1 cellular context compared by ENCODE assay signal in genomic region chr17:74369665-74370490, GRCh38.
TF ChIP-seq lines count a peak whose summit lies in the region.

No MANE protein-coding gene starts in this region.

TF ChIP-seq in HEK293, 187 proteins besides CTCF, POLR2A, EP300 and RAD21 (continued from another document):
- TF ChIP-seq PRDM10 (tag by site-specific recombination; IDR thresholded peaks at IDR 0.05) (peak; percentile 74), ZSCAN16 (tag by site-specific recombination; IDR thresholded peaks at IDR 0.05) (no peak), ZIC2 (tag by site-specific recombination; IDR thresholded peaks at IDR 0.05) (no peak), ZNF626 (tag by site-specific recombination; IDR thresholded peaks at IDR 0.05) (no peak)
